In genomic region chr17:48636177-48637018, GRCh38 we compare ENCODE assay signal across 10 cellular contexts. TPM values are rescaled to one million over a fixed set of nuclear protein-coding genes. Genes with fewer than 3 reads are reported as not detected.
A peak's percentile ranks its signal among the peaks of the same experiment; 100 is the strongest.
DNase-seq lines count a peak whose midpoint lies in the region; ATAC-seq and TF ChIP-seq lines count a peak whose summit lies in the region.
"Had no signal": no experiment of that assay in that cellular context is flagged by ENCODE, and none has a peak within 500 bp of the region (broad histone marks: within the 10 kb centered on the region; RNA-seq: fewer than 3 reads in every experiment).

No MANE protein-coding gene starts in this region.

- TF ChIP-seq CTCF in activated B cell treated with CpG ODN at 0.5 μM for 24 hours (IDR thresholded peaks at IDR 0.05): no peak
- peak; percentile 80 for TF ChIP-seq CTCF in mesothelial cell of epicardium (IDR thresholded peaks at IDR 0.05; ENCODE audit: unreplicated experiment)
- no peak for TF ChIP-seq CTCF in stomach (IDR thresholded peaks at IDR 0.05)

- H3K9me3 Mint-ChIP-seq in activated B cell treated with CpG ODN at 0.5 μM for 24 hours (no peaks in the 10 kb centered on the region), mesothelial cell of epicardium (no peaks in the 10 kb centered on the region)

- peak; percentile 71 for ATAC-seq in activated B cell treated with CpG ODN at 0.5 μM for 24 hours (ENCODE audit: low read depth)

- H3K27ac Mint-ChIP-seq in activated B cell treated with CpG ODN at 0.5 μM for 24 hours (no peak overlapping the region), mesothelial cell of epicardium (peak overlapping the region; percentile 75)

- POLR2A ChIA-PET in activated B cell treated with CpG ODN at 0.5 μM for 24 hours (lab: Charles Lee): interaction anchor here (0.6 to 0.8 kb wide), 3 partner anchors 18 to 573 kb away, joined by 3 to 6 read pairs (median 4); no protein-coding TSS in a partner anchor

- H3K36me3 Mint-ChIP-seq in activated B cell treated with CpG ODN at 0.5 μM for 24 hours (ENCODE audit: low read depth): no peaks in the 10 kb centered on the region
- peaks cover 11% of the 10 kb centered on the region for H3K36me3 Mint-ChIP-seq in mesothelial cell of epicardium

- H3K4me3 Mint-ChIP-seq in activated B cell treated with CpG ODN at 0.5 μM for 24 hours (no peak overlapping the region), mesothelial cell of epicardium (peak overlapping the region; percentile 49)

- DNase-seq in SIG-M5 treated with dmso at 0.1 percent for 504 hours (lab: John Stamatoyannopoulos, UW; ENCODE audit: unreplicated experiment): peak; percentile 72
- DNase-seq in SIG-M5 (lab: John Stamatoyannopoulos, UW): no peak
- DNase-seq in NCI-H146 (lab: John Stamatoyannopoulos, UW): peak; percentile 80
- DNase-seq in activated B cell treated with CpG ODN at 0.5 μM for 24 hours: no peak
- DNase-seq in dermis microvascular lymphatic vessel endothelial cell (ENCODE audit: low read depth in 2 of 2): peak; percentile 73 to 91
- DNase-seq in mesothelial cell of epicardium (ENCODE audit: low spot score in 2 of 2, unreplicated experiment in 2 of 2): peak; percentile 86 to 96
- DNase-seq in stomach: peak; percentile 48
- DNase-seq in cerebellar nuclear complex (lab: John Stamatoyannopoulos, UW): no peak

- intact Hi-C loops in activated B cell treated with CpG ODN at 0.5 μM for 24 hours (cut with micrococcal nuclease) (no loop called here), stomach (cut with DNase I; ENCODE audit: low total_unique reads) (no loop called here)

- H3K27ac ChIP-seq in stomach: no peak overlapping the region

- WGBS in stomach, 5 donors: 5 to 8% (median 5%) methylated on average over 33 to 39 of the region's 39 CpGs

- H3K27me3 Mint-ChIP-seq in activated B cell treated with CpG ODN at 0.5 μM for 24 hours (peaks cover 82% of the 10 kb centered on the region), mesothelial cell of epicardium (ENCODE audit: low read depth) (peaks cover 97% of the 10 kb centered on the region)

- no peak for TF ChIP-seq EP300 in stomach (IDR thresholded peaks at IDR 0.05)

- H3K36me3 ChIP-seq in stomach: no peaks in the 10 kb centered on the region

- H3K4me3 ChIP-seq in stomach: peak overlapping the region in 1 of 4 donors; percentile 6

- peaks cover 0 to 20% (median 9%) of the 10 kb centered on the region in 4 donors for H3K4me1 ChIP-seq in stomach

- CTCF ChIA-PET in activated B cell treated with CpG ODN at 0.5 μM for 24 hours (lab: Charles Lee): interaction anchor here (0.6 to 2.3 kb wide), 7 partner anchors 10 to 103 kb away, joined by 3 to 11 read pairs (median 3); partner anchors contain the start of gene HOXB9

- H3K9me3 ChIP-seq in stomach: no peaks in the 10 kb centered on the region
- H3K9me3 ChIP-seq: Caco-2 had no signal

- TF ChIP-seq POLR2A in stomach (IDR thresholded peaks at IDR 0.05): no peak

- peaks cover 46 to 100% (median 99%) of the 10 kb centered on the region in 3 donors for H3K27me3 ChIP-seq in stomach

- H3K4me1 Mint-ChIP-seq in activated B cell treated with CpG ODN at 0.5 μM for 24 hours (peaks cover 6% of the 10 kb centered on the region), mesothelial cell of epicardium (peaks cover 37% of the 10 kb centered on the region)

RNA-seq across cellular contexts. Expression of gene HOXB9, which starts 10.2 kb away (rescaled TPM):
- 0.13 TPM in 1 of 2 replicates, not detected in the other for total RNA-seq in activated B cell treated with CpG ODN at 0.5 μM for 24 hours
- 0.13 and 0.51 TPM in 2 replicates for total RNA-seq in dermis microvascular lymphatic vessel endothelial cell
- total RNA-seq in mesothelial cell of epicardium: 33.8 to 35.4 TPM (median 34.4 TPM) in 3 replicates
- 10 to 100 TPM in 1 of 5 donors, not detected in 4; 11.3 TPM for total RNA-seq in stomach
- polyA plus RNA-seq in stomach: not detected

RNA-seq across cellular contexts. Expression of gene HOXB8, which starts 21.3 kb away (rescaled TPM):
- total RNA-seq in activated B cell treated with CpG ODN at 0.5 μM for 24 hours: not detected in 2 replicates
- total RNA-seq in dermis microvascular lymphatic vessel endothelial cell: 0.64 and 0.76 TPM in 2 replicates
- total RNA-seq in mesothelial cell of epicardium: 75.7 to 82.4 TPM (median 78.8 TPM) in 3 replicates
- total RNA-seq in stomach: 10 to 100 TPM in 1 of 5 donors, 1 to 10 TPM in 4; 1.2 to 13.0 (median 1.5) TPM
- under 1 TPM in 2 of 3 donors, not detected in 1; 0.46 to 0.56 TPM for polyA plus RNA-seq in stomach
- polyA plus RNA-seq: esophagus had no signal

RNA-seq across cellular contexts. Expression of gene HOXB7, which starts 25.6 kb away (rescaled TPM):
- total RNA-seq in activated B cell treated with CpG ODN at 0.5 μM for 24 hours: 0.60 and 0.93 TPM in 2 replicates
- total RNA-seq in dermis microvascular lymphatic vessel endothelial cell: 4.6 and 7.1 TPM in 2 replicates
- total RNA-seq in mesothelial cell of epicardium: 18.6 to 20.3 TPM (median 19.5 TPM) in 3 replicates
- total RNA-seq in stomach: 10 to 100 TPM in 1 of 5 donors, 1 to 10 TPM in 4; 1.8 to 16.5 (median 2.3) TPM
- polyA plus RNA-seq in stomach: 1 to 10 TPM; 1.0 to 8.2 (median 2.8) TPM

RNA-seq across cellular contexts. Expression of gene HOXB6, which starts 31.6 kb away (rescaled TPM):
- total RNA-seq in activated B cell treated with CpG ODN at 0.5 μM for 24 hours (not detected in 2 replicates), dermis microvascular lymphatic vessel endothelial cell (3.3 and 3.9 TPM in 2 replicates), mesothelial cell of epicardium (56.4 to 63.1 TPM (median 59.7 TPM) in 3 replicates), stomach (100 to 1,000 TPM in 1 of 5 donors, 10 to 100 TPM in 3, 1 to 10 TPM in 1; 4.2 to 150 (median 11.9) TPM)
- 10 to 100 TPM in 1 of 3 donors, 1 to 10 TPM in 2; 5.7 to 10.2 (median 7.8) TPM for polyA plus RNA-seq in stomach

RNA-seq across cellular contexts. Expression of gene HOXB5, which starts 42.8 kb away (rescaled TPM):
- not detected in 2 replicates for total RNA-seq in activated B cell treated with CpG ODN at 0.5 μM for 24 hours
- 0.13 TPM in 2 replicates for total RNA-seq in dermis microvascular lymphatic vessel endothelial cell
- 28.6 to 32.4 TPM (median 31.1 TPM) in 3 replicates for total RNA-seq in mesothelial cell of epicardium
- total RNA-seq in stomach: 10 to 100 TPM in 2 of 5 donors, under 1 TPM in 2, not detected in 1; 0.43 to 50.4 (median 6.2) TPM
- 1 to 10 TPM; 2.2 to 2.7 (median 2.4) TPM for polyA plus RNA-seq in stomach
- total RNA-seq: Caco-2 had no signal

Comparison
In these comparisons a context has a peak if more than half of its experiments do, and no peak if none do; other contexts are left out.
1. DNase-seq: peak in SIG-M5 treated with dmso at 0.1 percent for 504 hours (single experiment), NCI-H146 (single experiment), dermis microvascular lymphatic vessel endothelial cell (2 of 2), mesothelial cell of epicardium (2 of 2) and stomach (single experiment); none in SIG-M5 (single experiment), activated B cell treated with CpG ODN at 0.5 μM for 24 hours (single experiment) and cerebellar nuclear complex (0 of 2).